ENCODE assay signal across 8 cellular contexts in genomic region chr13:106083620-106084350, GRCh38.
A peak's percentile ranks its signal among the peaks of the same experiment; 100 is the strongest.
DNase-seq lines count a peak whose midpoint lies in the region; ATAC-seq and TF ChIP-seq lines count a peak whose summit lies in the region.

No MANE protein-coding gene starts in this region.

- TF ChIP-seq CTCF in WERI-Rb-1 (IDR thresholded peaks at IDR 0.05; ENCODE audit: low read depth, low read length), result peak; percentile 85

- no peak overlapping the region for H3K27ac ChIP-seq in WERI-Rb-1

- ATAC-seq in HG02885 (IDR thresholded peaks at IDR 0.05; ENCODE audit: poor library complexity, unreplicated experiment), result peak; percentile 74
- ATAC-seq in GM18519 (IDR thresholded peaks at IDR 0.05; ENCODE audit: low FRiP score, unreplicated experiment), result no peak

- no peaks in the 10 kb centered on the region for H3K36me3 ChIP-seq in WERI-Rb-1

- no peak overlapping the region for H3K4me3 ChIP-seq in WERI-Rb-1 (ENCODE audit: low read depth, low read length)

- DNase-seq in NCI-H82 (lab: John Stamatoyannopoulos, UW) (peak; percentile 62), NCI-H82 treated with DMSO at 0.1 percent for 48 hours (lab: John Stamatoyannopoulos, UW; ENCODE audit: unreplicated experiment) (no peak), WERI-Rb-1 (peak; percentile 55), iPS-NIHi7 (ENCODE audit: extremely low spot score) (peak; percentile 66), NCI-H1105 (lab: John Stamatoyannopoulos, UW) (no peak), activated gamma-delta T cell treated with Interleukin-2 at 50 U/mL for 16 hours (no peak)

- no peaks in the 10 kb centered on the region for H3K27me3 ChIP-seq in WERI-Rb-1 (ENCODE audit: insufficient read depth, low read depth, severe bottlenecking)

- H3K9me3 ChIP-seq in WERI-Rb-1 (ENCODE audit: severe bottlenecking), result no peaks in the 10 kb centered on the region

Comparison
In these comparisons a context has a peak if more than half of its experiments do, and no peak if none do; other contexts are left out.
1. DNase-seq: peak in NCI-H82 (single experiment), WERI-Rb-1 (single experiment) and iPS-NIHi7 (single experiment); none in NCI-H82 treated with DMSO at 0.1 percent for 48 hours (single experiment), NCI-H1105 (single experiment) and activated gamma-delta T cell treated with Interleukin-2 at 50 U/mL for 16 hours (single experiment).